In genomic region chr6:158663465-158664167, GRCh38 we compare ENCODE assay signal across 9 cellular contexts. TPM values are rescaled to one million over a fixed set of nuclear protein-coding genes. Genes with fewer than 3 reads are reported as not detected.
DNase-seq lines count a peak whose midpoint lies in the region; ATAC-seq and TF ChIP-seq lines count a peak whose summit lies in the region.
"Had no signal": no experiment of that assay in that cellular context is flagged by ENCODE, and none has a peak within 500 bp of the region (broad histone marks: within the 10 kb centered on the region; RNA-seq: fewer than 3 reads in every experiment).

No MANE protein-coding gene starts in this region.

- no peak for ATAC-seq in CD8-positive, alpha-beta T cell
- ATAC-seq in GM19395 (IDR thresholded peaks at IDR 0.05; ENCODE audit: unreplicated experiment) = no peak

- no peaks in the 10 kb centered on the region for H3K9me3 ChIP-seq in CD8-positive, alpha-beta T cell (ENCODE audit: low read length)
- H3K9me3 ChIP-seq in colonic mucosa (no peaks in the 10 kb centered on the region), MG63 (no peaks in the 10 kb centered on the region)

- peak overlapping the region; percentile 22 for H3K4me3 ChIP-seq in CD8-positive, alpha-beta T cell (ENCODE audit: low read depth, low read length)
- H3K4me3 ChIP-seq in colonic mucosa (no peak overlapping the region), MG63 (no peak overlapping the region)

- peak overlapping the region; percentile 87 for H3K27ac Mint-ChIP-seq in CD8-positive, alpha-beta T cell
- H3K27ac Mint-ChIP-seq in nephron progenitor cell = peak overlapping the region; percentile 54

- CTCF ChIA-PET in CD8-positive, alpha-beta T cell (lab: Charles Lee) = interaction anchor here (1.2 to 6.5 kb wide), 3 partner anchors 14 to 307 kb away, joined by 3 to 91 read pairs (median 3); partner anchors contain the start of gene SYTL3
- CTCF ChIA-PET in GM10248 (lab: Yijun Ruan, JAX) = interaction anchor here (0.9 to 5.9 kb wide), 4 partner anchors 8 to 40 kb away, joined by 3 to 42 read pairs (median 4); partner anchors contain the start of gene SYTL3

- peaks cover 53% of the 10 kb centered on the region for H3K4me1 Mint-ChIP-seq in CD8-positive, alpha-beta T cell (ENCODE audit: low read depth)
- H3K4me1 Mint-ChIP-seq in nephron progenitor cell = peaks cover 41% of the 10 kb centered on the region

- peak overlapping the region in 1 of 2 donors; percentile 43 for H3K9ac ChIP-seq in colonic mucosa (ENCODE audit: low read depth in 2 of 2, low read length in 2 of 2)

- DNase-seq in CD8-positive, alpha-beta T cell = no peak
- peak; percentile 59 for DNase-seq in NCI-H2029 (lab: John Stamatoyannopoulos, UW)
- no peak for DNase-seq in colonic mucosa
- no peak for DNase-seq in nephron progenitor cell
- no peak for DNase-seq in MG63
- DNase-seq in GM10248 (ENCODE audit: extremely low spot score) = no peak
- DNase-seq in effector CD4-positive, alpha-beta T cell = no peak
- DNase-seq: naive B cell had no signal

- POLR2A ChIA-PET in CD8-positive, alpha-beta T cell (lab: Charles Lee) = interaction anchor here (0.6 to 1.3 kb wide), 2 partner anchors 19 to 435 kb away, joined by 3 to 4 read pairs; partner anchors contain the start of gene DYNLT1
- POLR2A ChIA-PET in GM10248 (lab: Yijun Ruan, JAX) = no interaction called here

- no peaks in the 10 kb centered on the region for H3K9me3 Mint-ChIP-seq in CD8-positive, alpha-beta T cell
- no peaks in the 10 kb centered on the region for H3K9me3 Mint-ChIP-seq in nephron progenitor cell
- H3K9me3 Mint-ChIP-seq: naive B cell had no signal

- H3K36me3 ChIP-seq in CD8-positive, alpha-beta T cell (ENCODE audit: insufficient read depth, low read length) = peaks cover 3% of the 10 kb centered on the region
- H3K36me3 ChIP-seq in colonic mucosa (no peaks in the 10 kb centered on the region), MG63 (peaks cover 2% of the 10 kb centered on the region; the same call in 1 of the 2 replicates)

- H3K4me1 ChIP-seq in CD8-positive, alpha-beta T cell (ENCODE audit: insufficient read depth, low read length) = peaks cover 19% of the 10 kb centered on the region
- H3K4me1 ChIP-seq in colonic mucosa = no peaks in the 10 kb centered on the region

- no peaks in the 10 kb centered on the region for H3K27me3 Mint-ChIP-seq in CD8-positive, alpha-beta T cell (ENCODE audit: low read depth)
- H3K27me3 Mint-ChIP-seq in nephron progenitor cell (ENCODE audit: low read depth, poor library complexity) = peaks cover 15% of the 10 kb centered on the region

- no peaks in the 10 kb centered on the region for H3K27me3 ChIP-seq in CD8-positive, alpha-beta T cell (ENCODE audit: insufficient read depth, low read length)
- H3K27me3 ChIP-seq in colonic mucosa (no peaks in the 10 kb centered on the region), MG63 (no peaks in the 10 kb centered on the region)

- peak overlapping the region; percentile 42 for H3K27ac ChIP-seq in CD8-positive, alpha-beta T cell (ENCODE audit: low read depth, low read length)
- H3K27ac ChIP-seq in colonic mucosa = peak overlapping the region; percentile 0

- TF ChIP-seq CTCF in CD8-positive, alpha-beta T cell (IDR thresholded peaks at IDR 0.05) = no peak
- TF ChIP-seq CTCF in colonic mucosa (IDR thresholded peaks at IDR 0.05) (no peak), nephron progenitor cell (IDR thresholded peaks at IDR 0.05) (no peak), GM10248 (IDR thresholded peaks at IDR 0.05; ENCODE audit: control extremely low read depth, extremely low read depth, low read depth, missing control alignments) (no peak)

- peaks cover 64% of the 10 kb centered on the region for H3K36me3 Mint-ChIP-seq in CD8-positive, alpha-beta T cell
- no peaks in the 10 kb centered on the region for H3K36me3 Mint-ChIP-seq in nephron progenitor cell (ENCODE audit: low read depth)
- H3K36me3 Mint-ChIP-seq: naive B cell had no signal

- peak overlapping the region; percentile 79 for H3K4me3 Mint-ChIP-seq in CD8-positive, alpha-beta T cell
- no peak overlapping the region for H3K4me3 Mint-ChIP-seq in nephron progenitor cell

- intact Hi-C loops in CD8-positive, alpha-beta T cell (cut with DNase I, micrococcal nuclease) = no loop called here
- intact Hi-C loops in colonic mucosa (cut with DNase I) = loop anchor here (5.0 kb wide), 1 partner anchor 34 kb away; no protein-coding TSS in a partner anchor

RNA-seq across cellular contexts. Expression of gene SYTL3, which starts 13.8 kb away (rescaled TPM):
- 10 to 100 TPM; 38.2 to 44.6 TPM for total RNA-seq in CD8-positive, alpha-beta T cell
- 1 to 10 TPM; 1.1 to 3.1 TPM for total RNA-seq in colonic mucosa
- 7.7 and 8.9 TPM in 2 replicates for total RNA-seq in MG63 (2014; rRNA removed; shearing (Covaris generic); ENCODE audit: low replicate concordance)

RNA-seq across cellular contexts. Expression of gene DYNLT1, which starts 19.1 kb away (rescaled TPM):
- total RNA-seq in CD8-positive, alpha-beta T cell = 100 to 1,000 TPM; 109 TPM
- 100 to 1,000 TPM; 140 to 166 TPM for total RNA-seq in colonic mucosa
- 133 and 182 TPM in 2 replicates for total RNA-seq in MG63 (2014; rRNA removed; shearing (Covaris generic); ENCODE audit: low replicate concordance)
